Comparison of ENCODE assay signal across 2 cellular contexts in the genomic region with DNA sequence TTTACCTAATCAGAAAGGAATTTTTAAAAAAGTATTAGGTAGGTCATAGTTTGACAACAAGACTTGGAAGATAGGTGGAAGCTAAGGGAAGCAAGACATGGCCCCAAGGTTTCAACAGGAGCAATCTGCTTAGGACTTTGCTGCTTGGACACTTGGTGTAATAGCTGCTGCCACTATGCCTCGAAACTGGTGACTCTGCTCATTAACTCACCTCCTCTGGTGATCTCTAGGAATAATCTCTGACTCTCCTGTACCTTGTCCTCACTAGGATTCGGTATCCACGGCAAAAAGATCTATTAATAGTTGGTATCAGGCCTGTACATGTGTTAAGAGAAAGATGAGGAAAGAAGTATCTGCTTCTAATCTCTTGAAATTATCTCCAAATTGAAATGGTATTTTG.
TF ChIP-seq lines count a peak whose summit lies in the region.

No MANE protein-coding gene starts in this region.

TF ChIP-seq in SK-N-SH treated with all-trans-retinoic acid at 6 μM for 48 hours, 23 proteins besides CTCF, POLR2A, EP300 and RAD21:
- TF ChIP-seq SNAI2 (CRISPR knock-in tag; IDR thresholded peaks at IDR 0.05), result no peak

TF ChIP-seq in SK-N-SH, 30 proteins besides CTCF, POLR2A, EP300 and RAD21:
- no peak for TF ChIP-seq MEF2A (IDR thresholded peaks at IDR 0.05; ENCODE audit: borderline replicate concordance, low read depth)
- TF ChIP-seq NRF1 (IDR thresholded peaks at IDR 0.05; ENCODE audit: low read depth, low read length), result no peak
- TF ChIP-seq TCF12 (IDR thresholded peaks at IDR 0.05), result no peak
- no peak for TF ChIP-seq MXI1 (IDR thresholded peaks at IDR 0.05; ENCODE audit: low read depth, low read length)
- no peak for TF ChIP-seq FOXM1 (IDR thresholded peaks at IDR 0.05; ENCODE audit: low read depth)
- no peak for TF ChIP-seq RCOR1 (IDR thresholded peaks at IDR 0.05; ENCODE audit: low read length)
- no peak for TF ChIP-seq EZH2phosphoT487 (IDR thresholded peaks at IDR 0.05; ENCODE audit: borderline replicate concordance, low read depth)
- no peak for TF ChIP-seq SMC3 (IDR thresholded peaks at IDR 0.05; ENCODE audit: low read depth, low read length)
- no peak for TF ChIP-seq FOXJ3 (CRISPR knock-in tag; IDR thresholded peaks at IDR 0.05)
- TF ChIP-seq TAF1 (IDR thresholded peaks at IDR 0.05; ENCODE audit: borderline replicate concordance, low read depth, low read length), result no peak
- no peak for TF ChIP-seq NFIC (IDR thresholded peaks at IDR 0.05; ENCODE audit: borderline replicate concordance)
- TF ChIP-seq, protein P1, sequence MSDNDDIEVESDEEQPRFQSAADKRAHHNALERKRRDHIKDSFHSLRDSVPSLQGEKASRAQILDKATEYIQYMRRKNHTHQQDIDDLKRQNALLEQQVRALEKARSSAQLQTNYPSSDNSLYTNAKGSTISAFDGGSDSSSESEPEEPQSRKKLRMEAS (IDR thresholded peaks at IDR 0.05; ENCODE audit: low read depth), result no peak
- no peak for TF ChIP-seq POLR2AphosphoS5 (IDR thresholded peaks at IDR 0.05; ENCODE audit: low read depth, low read length)
